Comparison of ENCODE assay signal across 1 cellular context in the genomic region with DNA sequence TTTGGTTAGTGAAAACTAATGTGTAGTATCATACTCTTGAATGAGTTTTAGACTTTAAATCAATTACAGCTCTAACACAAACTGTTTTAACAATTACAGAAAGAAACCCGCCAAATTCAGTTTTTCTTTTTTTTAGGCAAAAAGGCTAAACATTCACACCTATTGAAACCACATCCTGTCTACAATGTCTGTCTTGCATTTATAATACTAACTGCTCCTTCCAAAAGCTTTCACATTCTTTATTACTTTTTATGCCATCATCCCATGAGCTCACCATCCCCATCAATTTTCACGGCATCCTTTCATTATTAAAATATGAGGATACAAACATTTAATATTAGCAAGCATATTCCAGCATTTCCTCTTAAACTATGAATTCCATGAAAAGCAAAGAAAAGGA.
TF ChIP-seq lines count a peak whose summit lies in the region.

No MANE protein-coding gene starts in this region.

TF ChIP-seq in SK-N-SH treated with all-trans-retinoic acid at 6 μM for 48 hours, 23 proteins besides CTCF, POLR2A, EP300 and RAD21 (continued from another document):
- TF ChIP-seq, protein P1, sequence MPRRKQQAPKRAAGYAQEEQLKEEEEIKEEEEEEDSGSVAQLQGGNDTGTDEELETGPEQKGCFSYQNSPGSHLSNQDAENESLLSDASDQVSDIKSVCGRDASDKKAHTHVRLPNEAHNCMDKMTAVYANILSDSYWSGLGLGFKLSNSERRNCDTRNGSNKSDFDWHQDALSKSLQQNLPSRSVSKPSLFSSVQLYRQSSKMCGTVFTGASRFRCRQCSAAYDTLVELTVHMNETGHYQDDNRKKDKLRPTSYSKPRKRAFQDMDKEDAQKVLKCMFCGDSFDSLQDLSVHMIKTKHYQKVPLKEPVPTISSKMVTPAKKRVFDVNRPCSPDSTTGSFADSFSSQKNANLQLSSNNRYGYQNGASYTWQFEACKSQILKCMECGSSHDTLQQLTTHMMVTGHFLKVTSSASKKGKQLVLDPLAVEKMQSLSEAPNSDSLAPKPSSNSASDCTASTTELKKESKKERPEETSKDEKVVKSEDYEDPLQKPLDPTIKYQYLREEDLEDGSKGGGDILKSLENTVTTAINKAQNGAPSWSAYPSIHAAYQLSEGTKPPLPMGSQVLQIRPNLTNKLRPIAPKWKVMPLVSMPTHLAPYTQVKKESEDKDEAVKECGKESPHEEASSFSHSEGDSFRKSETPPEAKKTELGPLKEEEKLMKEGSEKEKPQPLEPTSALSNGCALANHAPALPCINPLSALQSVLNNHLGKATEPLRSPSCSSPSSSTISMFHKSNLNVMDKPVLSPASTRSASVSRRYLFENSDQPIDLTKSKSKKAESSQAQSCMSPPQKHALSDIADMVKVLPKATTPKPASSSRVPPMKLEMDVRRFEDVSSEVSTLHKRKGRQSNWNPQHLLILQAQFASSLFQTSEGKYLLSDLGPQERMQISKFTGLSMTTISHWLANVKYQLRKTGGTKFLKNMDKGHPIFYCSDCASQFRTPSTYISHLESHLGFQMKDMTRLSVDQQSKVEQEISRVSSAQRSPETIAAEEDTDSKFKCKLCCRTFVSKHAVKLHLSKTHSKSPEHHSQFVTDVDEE (CRISPR knock-in tag; IDR thresholded peaks at IDR 0.05), result no peak
- TF ChIP-seq TOX (CRISPR knock-in tag; IDR thresholded peaks at IDR 0.05; ENCODE audit: borderline replicate concordance) (no peak), ARNTL (CRISPR knock-in tag; IDR thresholded peaks at IDR 0.05; ENCODE audit: borderline replicate concordance, low read depth) (no peak), ZFP30 (CRISPR knock-in tag; IDR thresholded peaks at IDR 0.05) (no peak), SNAI2 (CRISPR knock-in tag; IDR thresholded peaks at IDR 0.05) (no peak), CSDC2 (CRISPR knock-in tag; IDR thresholded peaks at IDR 0.05) (no peak), RARB (CRISPR knock-in tag; IDR thresholded peaks at IDR 0.05) (no peak), ZNF70 (CRISPR knock-in tag; IDR thresholded peaks at IDR 0.05) (no peak), OSR1 (CRISPR knock-in tag; IDR thresholded peaks at IDR 0.05) (no peak), ZNF565 (CRISPR knock-in tag; conservative IDR thresholded peaks at IDR 0.05; ENCODE audit: low read depth) (no peak), ZC3H10 (CRISPR knock-in tag; IDR thresholded peaks at IDR 0.05) (no peak), BACH2 (CRISPR knock-in tag; IDR thresholded peaks at IDR 0.05; ENCODE audit: borderline replicate concordance) (no peak)
- TF ChIP-seq, protein P2, sequence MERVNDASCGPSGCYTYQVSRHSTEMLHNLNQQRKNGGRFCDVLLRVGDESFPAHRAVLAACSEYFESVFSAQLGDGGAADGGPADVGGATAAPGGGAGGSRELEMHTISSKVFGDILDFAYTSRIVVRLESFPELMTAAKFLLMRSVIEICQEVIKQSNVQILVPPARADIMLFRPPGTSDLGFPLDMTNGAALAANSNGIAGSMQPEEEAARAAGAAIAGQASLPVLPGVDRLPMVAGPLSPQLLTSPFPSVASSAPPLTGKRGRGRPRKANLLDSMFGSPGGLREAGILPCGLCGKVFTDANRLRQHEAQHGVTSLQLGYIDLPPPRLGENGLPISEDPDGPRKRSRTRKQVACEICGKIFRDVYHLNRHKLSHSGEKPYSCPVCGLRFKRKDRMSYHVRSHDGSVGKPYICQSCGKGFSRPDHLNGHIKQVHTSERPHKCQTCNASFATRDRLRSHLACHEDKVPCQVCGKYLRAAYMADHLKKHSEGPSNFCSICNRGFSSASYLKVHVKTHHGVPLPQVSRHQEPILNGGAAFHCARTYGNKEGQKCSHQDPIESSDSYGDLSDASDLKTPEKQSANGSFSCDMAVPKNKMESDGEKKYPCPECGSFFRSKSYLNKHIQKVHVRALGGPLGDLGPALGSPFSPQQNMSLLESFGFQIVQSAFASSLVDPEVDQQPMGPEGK (CRISPR knock-in tag; IDR thresholded peaks at IDR 0.05; ENCODE audit: borderline replicate concordance), result no peak
- TF ChIP-seq, protein P3, sequence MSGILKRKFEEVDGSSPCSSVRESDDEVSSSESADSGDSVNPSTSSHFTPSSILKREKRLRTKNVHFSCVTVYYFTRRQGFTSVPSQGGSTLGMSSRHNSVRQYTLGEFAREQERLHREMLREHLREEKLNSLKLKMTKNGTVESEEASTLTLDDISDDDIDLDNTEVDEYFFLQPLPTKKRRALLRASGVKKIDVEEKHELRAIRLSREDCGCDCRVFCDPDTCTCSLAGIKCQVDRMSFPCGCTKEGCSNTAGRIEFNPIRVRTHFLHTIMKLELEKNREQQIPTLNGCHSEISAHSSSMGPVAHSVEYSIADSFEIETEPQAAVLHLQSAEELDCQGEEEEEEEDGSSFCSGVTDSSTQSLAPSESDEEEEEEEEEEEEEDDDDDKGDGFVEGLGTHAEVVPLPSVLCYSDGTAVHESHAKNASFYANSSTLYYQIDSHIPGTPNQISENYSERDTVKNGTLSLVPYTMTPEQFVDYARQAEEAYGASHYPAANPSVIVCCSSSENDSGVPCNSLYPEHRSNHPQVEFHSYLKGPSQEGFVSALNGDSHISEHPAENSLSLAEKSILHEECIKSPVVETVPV (CRISPR knock-in tag; IDR thresholded peaks at IDR 0.05), result no peak
TF ChIP-seq in SK-N-SH treated with all-trans-retinoic acid at 6 μM for 48 hours: peak in this region for 0.
